ENCODE assay signal across 11 cellular contexts in the genomic region with DNA sequence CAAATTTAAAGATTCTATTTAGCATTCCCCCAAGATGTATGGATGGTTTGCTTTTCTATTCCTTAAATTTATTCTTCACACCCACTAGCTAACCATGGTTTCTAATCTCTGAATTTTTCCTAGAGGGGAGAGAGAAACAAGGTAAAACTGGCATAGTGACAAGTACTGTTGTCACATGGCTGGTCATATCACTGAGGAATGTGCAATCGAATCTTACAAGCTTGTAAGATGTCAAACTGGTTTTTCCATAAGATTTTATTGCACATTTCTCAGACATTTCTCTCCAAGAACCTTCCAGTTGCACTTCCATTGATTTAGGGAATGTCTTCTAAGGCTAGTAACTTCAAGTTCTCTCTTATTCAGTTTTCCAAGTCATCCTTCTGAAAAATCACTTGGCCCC.
"Had no signal": no experiment of that assay in that cellular context is flagged by ENCODE, and none has a peak within 500 bp of the region (broad histone marks: within the 10 kb centered on the region; RNA-seq: fewer than 3 reads in every experiment).

No MANE protein-coding gene starts in this region.

- H3K27me3 ChIP-seq: thyroid gland, uterus had no signal

- H3K27ac ChIP-seq: coronary artery, thyroid gland, uterus had no signal

- H3K9me3 ChIP-seq: thyroid gland, uterus had no signal

- H3K4me1 ChIP-seq: thyroid gland, uterus had no signal

- H3K27ac Mint-ChIP-seq: activated CD4-positive, alpha-beta T cell treated with anti-CD3 and anti-CD28 coated beads, Interleukin-2, amount 10 ng/mL, durations not matched to agents 24 days and 14 days; memory B cell; T-helper 1 cell treated with Interleukin-12 subunit alpha and Interleukin-12 subunit beta and Interleukin-4 antibody, amounts not matched to agents 30 μg/mL and 1 μg/mL, for 36 hours; WTC11 had no signal

- H3K4me3 ChIP-seq: coronary artery, thyroid gland, uterus had no signal

- ATAC-seq: WTC11 had no signal

- H3K4me1 Mint-ChIP-seq: activated CD4-positive, alpha-beta T cell treated with anti-CD3 and anti-CD28 coated beads, Interleukin-2, amount 10 ng/mL, durations not matched to agents 24 days and 14 days; memory B cell had no signal

- H3K27me3 Mint-ChIP-seq: activated CD4-positive, alpha-beta T cell treated with anti-CD3 and anti-CD28 coated beads, Interleukin-2, amount 10 ng/mL, durations not matched to agents 24 days and 14 days; memory B cell had no signal

- H3K36me3 ChIP-seq: thyroid gland, uterus had no signal

- DNase-seq: activated CD4-positive, alpha-beta T cell treated with anti-CD3 and anti-CD28 coated beads, Interleukin-2, amount 10 ng/mL, durations not matched to agents 24 days and 14 days; activated naive CD4-positive, alpha-beta T cell treated with Interleukin-2 at 50 U/mL for 16 hours; caudate nucleus; effector CD8-positive, alpha-beta T cell; retina; thyroid gland; uterus had no signal

- H3K4me3 Mint-ChIP-seq: activated CD4-positive, alpha-beta T cell treated with anti-CD3 and anti-CD28 coated beads, Interleukin-2, amount 10 ng/mL, durations not matched to agents 24 days and 14 days; memory B cell; T-helper 1 cell treated with Interleukin-12 subunit alpha and Interleukin-12 subunit beta and Interleukin-4 antibody, amounts not matched to agents 30 μg/mL and 1 μg/mL, for 36 hours; WTC11 had no signal

- H3K36me3 Mint-ChIP-seq: memory B cell, WTC11 had no signal

- H3K9me3 Mint-ChIP-seq: activated CD4-positive, alpha-beta T cell treated with anti-CD3 and anti-CD28 coated beads, Interleukin-2, amount 10 ng/mL, durations not matched to agents 24 days and 14 days; memory B cell; T-helper 1 cell treated with Interleukin-12 subunit alpha and Interleukin-12 subunit beta and Interleukin-4 antibody, amounts not matched to agents 30 μg/mL and 1 μg/mL, for 36 hours; WTC11 had no signal
